Comparison of ENCODE assay signal across 8 cellular contexts in genomic region chr17:42389135-42389417, GRCh38. TPM values are rescaled to one million over a fixed set of nuclear protein-coding genes. Genes with fewer than 3 reads are reported as not detected.
DNase-seq lines count a peak whose midpoint lies in the region; ATAC-seq lines count a peak whose summit lies in the region.

No MANE protein-coding gene starts in this region.

- no peaks in the 10 kb centered on the region for H3K9me3 Mint-ChIP-seq in central memory CD8-positive, alpha-beta T cell
- no peaks in the 10 kb centered on the region for H3K9me3 Mint-ChIP-seq in naive thymus-derived CD8-positive, alpha-beta T cell

- H3K4me3 ChIP-seq in HUES48 (ENCODE audit: low read depth, low read length) = peak overlapping the region; percentile 63

- no peaks in the 10 kb centered on the region for H3K27me3 Mint-ChIP-seq in central memory CD8-positive, alpha-beta T cell
- H3K27me3 Mint-ChIP-seq in naive thymus-derived CD8-positive, alpha-beta T cell = no peaks in the 10 kb centered on the region

- H3K9ac ChIP-seq in HUES48 (ENCODE audit: low read depth, low read length) = peak overlapping the region; percentile 58

- peak overlapping the region; percentile 98 for H3K4me3 Mint-ChIP-seq in central memory CD8-positive, alpha-beta T cell
- H3K4me3 Mint-ChIP-seq in naive thymus-derived CD8-positive, alpha-beta T cell = peak overlapping the region; percentile 91 to 99 (median 97)

- H3K27ac ChIP-seq in HUES48 (ENCODE audit: low read depth, low read length) = peak overlapping the region; percentile 56

- H3K4me1 Mint-ChIP-seq in central memory CD8-positive, alpha-beta T cell = peaks cover 39% of the 10 kb centered on the region
- peaks cover 16 to 59% (median 43%) of the 10 kb centered on the region in 4 donors for H3K4me1 Mint-ChIP-seq in naive thymus-derived CD8-positive, alpha-beta T cell

- H3K36me3 ChIP-seq in HUES48 (ENCODE audit: control insufficient read depth, insufficient read depth, low read length) = no peaks in the 10 kb centered on the region

- no peaks in the 10 kb centered on the region for H3K9me3 ChIP-seq in HUES48 (ENCODE audit: control insufficient read depth, insufficient read depth, low read length)

- no peaks in the 10 kb centered on the region for H3K27me3 ChIP-seq in HUES48 (ENCODE audit: control insufficient read depth, insufficient read depth, low read length)

- H3K27ac Mint-ChIP-seq in central memory CD8-positive, alpha-beta T cell (ENCODE audit: low read depth) = peak overlapping the region; percentile 99
- peak overlapping the region; percentile 98 to 100 (median 100) for H3K27ac Mint-ChIP-seq in naive thymus-derived CD8-positive, alpha-beta T cell

- ATAC-seq in GM19035 (IDR thresholded peaks at IDR 0.05; ENCODE audit: unreplicated experiment) = peak; percentile 21
- ATAC-seq in central memory CD8-positive, alpha-beta T cell (replicated peaks; ENCODE audit: extremely low read depth, poor library complexity, severe bottlenecking) = no peak
- ATAC-seq in naive thymus-derived CD8-positive, alpha-beta T cell = peak in 1 of 2 donors; percentile 72

- no peak for DNase-seq in central memory CD8-positive, alpha-beta T cell (ENCODE audit: low spot score in 2 of 2)
- no peak for DNase-seq in naive thymus-derived CD8-positive, alpha-beta T cell
- DNase-seq in superior temporal gyrus (ENCODE audit: extremely low spot score) = no peak
- DNase-seq in UCSD-AML1 (lab: John Stamatoyannopoulos, UW; ENCODE audit: unreplicated experiment) = no peak
- no peak for DNase-seq in NCI-H2171 (lab: John Stamatoyannopoulos, UW)
- no peak for DNase-seq in SW480 (ENCODE audit: low spot score)

- H3K36me3 Mint-ChIP-seq in central memory CD8-positive, alpha-beta T cell (ENCODE audit: insufficient read depth) = peaks cover 26% of the 10 kb centered on the region
- H3K36me3 Mint-ChIP-seq in naive thymus-derived CD8-positive, alpha-beta T cell = peaks cover 0 to 10% (median 0%) of the 10 kb centered on the region in 3 donors

- peaks cover 14% of the 10 kb centered on the region for H3K4me1 ChIP-seq in HUES48 (ENCODE audit: control insufficient read depth, insufficient read depth, low read length)

- POLR2A ChIA-PET in naive thymus-derived CD8-positive, alpha-beta T cell (lab: Charles Lee) = interaction anchor here (0.7 to 3.8 kb wide), 33 partner anchors 10 to 971 kb away, joined by 3 to 49 read pairs (median 5); partner anchors contain the start of genes ACLY, DNAJC7, EIF1 and GHDC

RNA-seq across cellular contexts. Expression of gene STAT3, which starts 0.8 kb away (rescaled TPM):
- 100 to 1,000 TPM; 130 to 135 TPM for total RNA-seq in naive thymus-derived CD8-positive, alpha-beta T cell
- polyA plus RNA-seq in naive thymus-derived CD8-positive, alpha-beta T cell = 100 to 1,000 TPM; 129 to 154 (median 153) TPM

RNA-seq across cellular contexts. Expression of gene CAVIN1, which starts 34.0 kb away (rescaled TPM):
- total RNA-seq in naive thymus-derived CD8-positive, alpha-beta T cell = not detected
- under 1 TPM in 1 of 3 donors, not detected in 2; 0.03 TPM for polyA plus RNA-seq in naive thymus-derived CD8-positive, alpha-beta T cell
